Comparison of ENCODE assay signal across 19 cellular contexts in genomic region chr17:14329900-14330491, GRCh38. TPM values are rescaled to one million over a fixed set of nuclear protein-coding genes. Genes with fewer than 3 reads are reported as not detected.
DNase-seq lines count a peak whose midpoint lies in the region; ATAC-seq and TF ChIP-seq lines count a peak whose summit lies in the region.
"Had no signal": no experiment of that assay in that cellular context is flagged by ENCODE, and none has a peak within 500 bp of the region (broad histone marks: within the 10 kb centered on the region; RNA-seq: fewer than 3 reads in every experiment).

No MANE protein-coding gene starts in this region.

- no peak for DNase-seq in CD8-positive, alpha-beta memory T cell
- DNase-seq in IMR-90 (no peak), omental fat pad (ENCODE audit: low spot score) (no peak)
- DNase-seq in naive thymus-derived CD8-positive, alpha-beta T cell, result peak in 2 of 10 donors; percentile 14 to 26
- no peak for DNase-seq in activated T-helper 2 cell treated with anti-CD3 and anti-CD28 coated beads, Interferon-gamma antibody, Interleukin-2, Interleukin-4, amounts not matched to agents 10 μg/mL and 5 μg/mL and 100 μg/mL, durations not matched to agents 14 hours and 24 hours and 36 hours (ENCODE audit: low spot score)
- DNase-seq in activated CD4-positive, alpha-beta T cell treated with anti-CD3 and anti-CD28 coated beads for 1 hour, result no peak
- DNase-seq: DMS 273 treated with DMSO at 0.1 percent for 48 hours; esophagus squamous epithelium; glutamatergic neuron; NCI-H1694 treated with DMSO at 0.1 percent for 48 hours; NCI-H2227 treated with DMSO at 0.1 percent for 48 hours; PC-9; stimulated activated CD4-positive, alpha-beta T cell treated with anti-CD3 and anti-CD28 coated beads, Interleukin-12 subunit alpha, Interleukin-12 subunit beta, amount 100 ng/mL, for 4 hours had no signal

- no peak for TF ChIP-seq POLR2A in IMR-90 (IDR thresholded peaks at IDR 0.05; ENCODE audit: low read depth, low read length)

- H3K27me3 ChIP-seq in CD8-positive, alpha-beta memory T cell (ENCODE audit: insufficient read depth, low read length, poor library complexity, severe bottlenecking), result no peaks in the 10 kb centered on the region
- H3K27me3 ChIP-seq in IMR-90 (ENCODE audit: control insufficient read depth, insufficient read depth, low read length), result no peaks in the 10 kb centered on the region
- H3K27me3 ChIP-seq: breast epithelium had no signal

- no peak overlapping the region for H4K91ac ChIP-seq in IMR-90 (ENCODE audit: insufficient read depth, low read depth, low read length)

- dilution Hi-C loops in IMR-90 (cut with HindIII; ENCODE audit: low sequenced_read_pairs, unreplicated experiment), result no loop called here

- H2AK5ac ChIP-seq in IMR-90 (ENCODE audit: low read depth, low read length), result no peak overlapping the region

- H2BK20ac ChIP-seq in IMR-90 (ENCODE audit: low read depth, low read length), result no peak overlapping the region

- peaks cover 72 to 89% (median 87%) of the 10 kb centered on the region in 3 donors for H3K4me1 Mint-ChIP-seq in CD8-positive, alpha-beta memory T cell
- peaks cover 66% of the 10 kb centered on the region for H3K4me1 Mint-ChIP-seq in dendritic cell treated with granulocyte-macrophage colony-stimulating factor and Interleukin-4, amounts not matched to agents 40 ng/mL and 50 ng/mL, for 4 days (ENCODE audit: low read depth)
- peaks cover 47 to 96% (median 93%) of the 10 kb centered on the region in 4 donors for H3K4me1 Mint-ChIP-seq in naive thymus-derived CD8-positive, alpha-beta T cell
- peaks cover 32% of the 10 kb centered on the region for H3K4me1 Mint-ChIP-seq in activated T-helper 2 cell treated with anti-CD3 and anti-CD28 coated beads, Interferon-gamma antibody, Interleukin-2, Interleukin-4, amounts not matched to agents 10 μg/mL and 5 μg/mL and 100 μg/mL, durations not matched to agents 14 hours and 24 hours and 36 hours (ENCODE audit: low read depth)

- H3K4ac ChIP-seq in IMR-90 (ENCODE audit: low read depth, low read length), result no peak overlapping the region

- H3K4me1 ChIP-seq in CD8-positive, alpha-beta memory T cell (ENCODE audit: insufficient read depth, low read length), result peaks cover 62% of the 10 kb centered on the region
- H3K4me1 ChIP-seq in IMR-90 (ENCODE audit: control insufficient read depth, insufficient read depth, low read length), result peaks cover 4% of the 10 kb centered on the region; the same call in 1 of the 2 replicates
- H3K4me1 ChIP-seq: breast epithelium had no signal

- H2BK15ac ChIP-seq in IMR-90 (ENCODE audit: low read depth, low read length), result no peak overlapping the region

- H3K36me3 Mint-ChIP-seq in CD8-positive, alpha-beta memory T cell, result peaks cover 0 to 7% (median 5%) of the 10 kb centered on the region in 3 donors
- H3K36me3 Mint-ChIP-seq in dendritic cell treated with granulocyte-macrophage colony-stimulating factor and Interleukin-4, amounts not matched to agents 40 ng/mL and 50 ng/mL, for 4 days (ENCODE audit: low read depth), result no peaks in the 10 kb centered on the region
- peaks cover 2 to 11% (median 5%) of the 10 kb centered on the region in 3 donors for H3K36me3 Mint-ChIP-seq in naive thymus-derived CD8-positive, alpha-beta T cell
- peaks cover 10% of the 10 kb centered on the region for H3K36me3 Mint-ChIP-seq in activated T-helper 2 cell treated with anti-CD3 and anti-CD28 coated beads, Interferon-gamma antibody, Interleukin-2, Interleukin-4, amounts not matched to agents 10 μg/mL and 5 μg/mL and 100 μg/mL, durations not matched to agents 14 hours and 24 hours and 36 hours (ENCODE audit: low read depth)
- H3K36me3 Mint-ChIP-seq: IgD-negative memory B cell had no signal

- POLR2A ChIA-PET in CD8-positive, alpha-beta memory T cell (lab: Charles Lee), result no interaction called here
- POLR2A ChIA-PET in IMR-90 (lab: Charles Lee; ENCODE audit: unreplicated experiment), result no interaction called here
- POLR2A ChIA-PET in naive thymus-derived CD8-positive, alpha-beta T cell (lab: Charles Lee), result interaction anchor here (0.9 to 1.2 kb wide), 2 partner anchors 29 to 99 kb away, joined by 3 read pairs; partner anchors contain the start of gene HS3ST3B1

- no peak for TF ChIP-seq CTCF in IMR-90 (conservative IDR thresholded peaks at IDR 0.05; ENCODE audit: low read depth, low read length)
- TF ChIP-seq CTCF in omental fat pad (IDR thresholded peaks at IDR 0.05), result no peak

- H3K23ac ChIP-seq in IMR-90 (ENCODE audit: low read depth, low read length), result no peak overlapping the region; the same call in 1 of the 2 replicates

- intact Hi-C loops in IMR-90 (cut with micrococcal nuclease), result no loop called here
- intact Hi-C loops in dendritic cell treated with granulocyte-macrophage colony-stimulating factor and Interleukin-4, amounts not matched to agents 40 ng/mL and 50 ng/mL, for 4 days (cut with micrococcal nuclease), result no loop called here
- intact Hi-C loops in activated T-helper 2 cell treated with anti-CD3 and anti-CD28 coated beads, Interferon-gamma antibody, Interleukin-2, Interleukin-4, amounts not matched to agents 10 μg/mL and 5 μg/mL and 100 μg/mL, durations not matched to agents 14 hours and 24 hours and 36 hours (cut with micrococcal nuclease), result no loop called here

- H3K56ac ChIP-seq in IMR-90 (ENCODE audit: extremely low read depth, insufficient read depth, low read length), result no peak overlapping the region

- peaks cover 29 to 78% of the 10 kb centered on the region in 2 experiments for H3K79me1 ChIP-seq in IMR-90 (ENCODE audit: low read depth in 1 of 2, low read length in 2 of 2)

- no peak overlapping the region for H2AK9ac ChIP-seq in IMR-90 (replicated peaks; ENCODE audit: low read depth, low read length, poor library complexity)

- H3K27ac Mint-ChIP-seq in CD8-positive, alpha-beta memory T cell, result peak overlapping the region in 6 of 8 donors; percentile 8 to 75 (median 64)
- peak overlapping the region; percentile 59 for H3K27ac Mint-ChIP-seq in dendritic cell treated with granulocyte-macrophage colony-stimulating factor and Interleukin-4, amounts not matched to agents 40 ng/mL and 50 ng/mL, for 4 days
- H3K27ac Mint-ChIP-seq in naive thymus-derived CD8-positive, alpha-beta T cell, result peak overlapping the region; percentile 38 to 89 (median 73)
- H3K27ac Mint-ChIP-seq in activated T-helper 2 cell treated with anti-CD3 and anti-CD28 coated beads, Interferon-gamma antibody, Interleukin-2, Interleukin-4, amounts not matched to agents 10 μg/mL and 5 μg/mL and 100 μg/mL, durations not matched to agents 14 hours and 24 hours and 36 hours, result no peak overlapping the region
- H3K27ac Mint-ChIP-seq: IgD-negative memory B cell had no signal

- no peak overlapping the region for H3K18ac ChIP-seq in IMR-90 (ENCODE audit: low read depth, low read length)

- no peak overlapping the region for H4K5ac ChIP-seq in IMR-90 (ENCODE audit: low read depth, low read length)

- no peak overlapping the region for H3K9ac ChIP-seq in IMR-90 (ENCODE audit: low read depth, low read length)

- ATAC-seq in IMR-90 (ENCODE audit: low read depth) (no peak), HG02642 (IDR thresholded peaks at IDR 0.05; ENCODE audit: poor library complexity, unreplicated experiment) (no peak), omental fat pad (ENCODE audit: low FRiP score) (no peak)
- peak; percentile 37 to 59 for ATAC-seq in naive thymus-derived CD8-positive, alpha-beta T cell
- ATAC-seq: activated naive CD4-positive, alpha-beta T cell treated with anti-CD3 and anti-CD28 coated beads, Interleukin-2, amount 50 U/mL, for 72 hours had no signal

- H4K8ac ChIP-seq in IMR-90 (ENCODE audit: low read depth in 2 of 2, low read length in 2 of 2), result no peak overlapping the region

- CTCF ChIA-PET in CD8-positive, alpha-beta memory T cell (lab: Charles Lee), result interaction anchor here (1.1 kb wide), 1 partner anchor 9 kb away, joined by 3 read pairs; no protein-coding TSS in a partner anchor
- CTCF ChIA-PET in IMR-90 (lab: Yijun Ruan, JAX), result interaction anchor here (1.4 kb wide), 1 partner anchor 11 kb away, joined by 3 read pairs; no protein-coding TSS in a partner anchor

- WGBS in IMR-90 (ENCODE audit: extremely low coverage in 2 of 2, insufficient read length in 1 of 2), 2 experiments, result no CpG with 5 or more reads among the region's 5 CpGs

- in situ Hi-C loops in IMR-90 (cut with MboI; ENCODE audit: low sequenced_read_pairs), result no loop called here

- no peak overlapping the region for H2BK120ac ChIP-seq in IMR-90 (ENCODE audit: low read depth, low read length)

- H3K14ac ChIP-seq in IMR-90 (replicated peaks; ENCODE audit: low read depth, low read length), result no peak overlapping the region

- no peaks in the 10 kb centered on the region for H3K9me3 Mint-ChIP-seq in CD8-positive, alpha-beta memory T cell
- H3K9me3 Mint-ChIP-seq in dendritic cell treated with granulocyte-macrophage colony-stimulating factor and Interleukin-4, amounts not matched to agents 40 ng/mL and 50 ng/mL, for 4 days, result no peaks in the 10 kb centered on the region
- no peaks in the 10 kb centered on the region for H3K9me3 Mint-ChIP-seq in naive thymus-derived CD8-positive, alpha-beta T cell
- no peaks in the 10 kb centered on the region for H3K9me3 Mint-ChIP-seq in activated T-helper 2 cell treated with anti-CD3 and anti-CD28 coated beads, Interferon-gamma antibody, Interleukin-2, Interleukin-4, amounts not matched to agents 10 μg/mL and 5 μg/mL and 100 μg/mL, durations not matched to agents 14 hours and 24 hours and 36 hours

- no peaks in the 10 kb centered on the region for H3K9me3 ChIP-seq in CD8-positive, alpha-beta memory T cell (ENCODE audit: low read length)
- H3K9me3 ChIP-seq in IMR-90 (ENCODE audit: control insufficient read depth, insufficient read depth, low read length), result no peaks in the 10 kb centered on the region
- H3K9me3 ChIP-seq: breast epithelium, esophagus squamous epithelium, thoracic aorta had no signal

- no peak for TF ChIP-seq RAD21 in IMR-90 (IDR thresholded peaks at IDR 0.05; ENCODE audit: low read length)

- no peak overlapping the region for H3K27ac ChIP-seq in CD8-positive, alpha-beta memory T cell (ENCODE audit: low read depth, low read length)
- H3K27ac ChIP-seq in IMR-90 (ENCODE audit: insufficient read depth, low read length), result no peak overlapping the region
- H3K27ac ChIP-seq: breast epithelium, esophagus squamous epithelium, PC-9, thoracic aorta had no signal

- H2AFZ ChIP-seq in IMR-90 (replicated peaks; ENCODE audit: low read length, poor library complexity), result no peak overlapping the region
- H2AFZ ChIP-seq: PC-9 had no signal

- H3K36me3 ChIP-seq in CD8-positive, alpha-beta memory T cell (ENCODE audit: insufficient read depth, low read length), result no peaks in the 10 kb centered on the region
- H3K36me3 ChIP-seq in IMR-90 (ENCODE audit: control insufficient read depth, insufficient read depth, low read length), result no peaks in the 10 kb centered on the region
- H3K36me3 ChIP-seq: breast epithelium, esophagus squamous epithelium, thoracic aorta had no signal

- BruUV-seq in IMR-90 (replicated peaks; lab: Mats Ljungman, UMichigan), result no TSS peak

- no peaks in the 10 kb centered on the region for H3K27me3 Mint-ChIP-seq in CD8-positive, alpha-beta memory T cell
- H3K27me3 Mint-ChIP-seq in dendritic cell treated with granulocyte-macrophage colony-stimulating factor and Interleukin-4, amounts not matched to agents 40 ng/mL and 50 ng/mL, for 4 days, result no peaks in the 10 kb centered on the region
- H3K27me3 Mint-ChIP-seq in naive thymus-derived CD8-positive, alpha-beta T cell, result no peaks in the 10 kb centered on the region
- H3K27me3 Mint-ChIP-seq in activated T-helper 2 cell treated with anti-CD3 and anti-CD28 coated beads, Interferon-gamma antibody, Interleukin-2, Interleukin-4, amounts not matched to agents 10 μg/mL and 5 μg/mL and 100 μg/mL, durations not matched to agents 14 hours and 24 hours and 36 hours (ENCODE audit: low read depth), result no peaks in the 10 kb centered on the region

- H3K4me2 ChIP-seq in IMR-90 (ENCODE audit: low read depth, low read length), result peak overlapping the region; percentile 36; the same call in 1 of the 2 replicates
- H3K4me2 ChIP-seq: PC-9 had no signal

- peaks cover 33% of the 10 kb centered on the region; the same call in 1 of the 2 replicates for H4K20me1 ChIP-seq in IMR-90 (ENCODE audit: insufficient read depth, low read length)

- peaks cover 3% of the 10 kb centered on the region; the same call in 1 of the 2 replicates for H3K9me1 ChIP-seq in IMR-90 (ENCODE audit: insufficient read depth, low read length)

- H3K4me3 Mint-ChIP-seq in CD8-positive, alpha-beta memory T cell, result peak overlapping the region in 5 of 7 donors; percentile 10 to 45 (median 16)
- H3K4me3 Mint-ChIP-seq in dendritic cell treated with granulocyte-macrophage colony-stimulating factor and Interleukin-4, amounts not matched to agents 40 ng/mL and 50 ng/mL, for 4 days, result no peak overlapping the region
- peak overlapping the region; percentile 1 to 77 (median 48) for H3K4me3 Mint-ChIP-seq in naive thymus-derived CD8-positive, alpha-beta T cell
- no peak overlapping the region for H3K4me3 Mint-ChIP-seq in activated T-helper 2 cell treated with anti-CD3 and anti-CD28 coated beads, Interferon-gamma antibody, Interleukin-2, Interleukin-4, amounts not matched to agents 10 μg/mL and 5 μg/mL and 100 μg/mL, durations not matched to agents 14 hours and 24 hours and 36 hours (ENCODE audit: low read depth)
- H3K4me3 Mint-ChIP-seq: IgD-negative memory B cell had no signal

- no peak overlapping the region for H3K4me3 ChIP-seq in CD8-positive, alpha-beta memory T cell (ENCODE audit: low read length)
- H3K4me3 ChIP-seq in IMR-90 (ENCODE audit: insufficient read depth, low read depth, low read length), result no peak overlapping the region
- H3K4me3 ChIP-seq: breast epithelium, esophagus squamous epithelium, PC-9, thoracic aorta had no signal

- no peak overlapping the region for H2BK5ac ChIP-seq in IMR-90 (ENCODE audit: low read depth, low read length, poor library complexity, severe bottlenecking)

RNA-seq across cellular contexts. Expression of gene HS3ST3B1, which starts 29.1 kb away (rescaled TPM):
- 1 to 10 TPM; 5.5 to 6.0 TPM for total RNA-seq in CD8-positive, alpha-beta memory T cell
- 11.0 TPM for polyA plus RNA-seq in CD8-positive, alpha-beta memory T cell
- total RNA-seq in IMR-90 (2012; rRNA removed) (4.3 and 5.8 TPM in 2 replicates), omental fat pad (1 to 10 TPM; 1.3 to 5.8 (median 4.8) TPM)
- 2.8 and 3.1 TPM in 2 replicates for polyA plus RNA-seq in IMR-90 (2012; rRNA removed)
- polyA plus RNA-seq in IMR-90 (2012; cell fraction: cytosol; rRNA removed), result 2.3 and 3.8 TPM in 2 replicates
- polyA plus RNA-seq in IMR-90 (2012; cell fraction: nucleus; rRNA removed; ENCODE audit: low replicate concordance), result 3.9 and 6.0 TPM in 2 replicates
- total RNA-seq in naive thymus-derived CD8-positive, alpha-beta T cell, result 10 to 100 TPM; 37.5 to 37.6 TPM
- polyA plus RNA-seq in naive thymus-derived CD8-positive, alpha-beta T cell, result 10 to 100 TPM in 2 of 3 donors, 1 to 10 TPM in 1; 9.2 to 12.7 (median 11.8) TPM
- total RNA-seq in activated T-helper 2 cell treated with anti-CD3 and anti-CD28 coated beads, Interferon-gamma antibody, Interleukin-2, Interleukin-4, amounts not matched to agents 10 μg/mL and 5 μg/mL and 100 μg/mL, durations not matched to agents 14 hours and 24 hours and 36 hours, result 8.6 and 9.8 TPM in 2 replicates
- total RNA-seq: PC-9 had no signal

Comparison
In these comparisons a context has a peak if more than half of its experiments do, and no peak if none do; other contexts are left out.
1. H3K4me3 Mint-ChIP-seq: peak in CD8-positive, alpha-beta memory T cell (5 of 7) and naive thymus-derived CD8-positive, alpha-beta T cell (10 of 10); none in dendritic cell treated with granulocyte-macrophage colony-stimulating factor and Interleukin-4, amounts not matched to agents 40 ng/mL and 50 ng/mL, for 4 days (single experiment) and activated T-helper 2 cell treated with anti-CD3 and anti-CD28 coated beads, Interferon-gamma antibody, Interleukin-2, Interleukin-4, amounts not matched to agents 10 μg/mL and 5 μg/mL and 100 μg/mL, durations not matched to agents 14 hours and 24 hours and 36 hours (single experiment).
2. ATAC-seq: peak in naive thymus-derived CD8-positive, alpha-beta T cell (2 of 2); none in IMR-90 (single experiment), HG02642 (single experiment) and omental fat pad (single experiment).